In genomic region chr12:26400627-26401026, GRCh38 we compare ENCODE assay signal across 33 cellular contexts.
"Had no signal": no experiment of that assay in that cellular context is flagged by ENCODE, and none has a peak within 500 bp of the region (broad histone marks: within the 10 kb centered on the region; RNA-seq: fewer than 3 reads in every experiment).

No MANE protein-coding gene starts in this region.

- H3K27ac ChIP-seq: adrenal gland, ascending aorta, body of pancreas, brain microvascular endothelial cell, breast epithelium, cardiac muscle cell had no signal

- H3K4me3 ChIP-seq: adrenal gland, ascending aorta, body of pancreas, breast epithelium, cardiac muscle cell had no signal

- ATAC-seq: activated naive CD4-positive, alpha-beta T cell treated with anti-CD3 and anti-CD28 coated beads, Interleukin-2, amount 50 U/mL, for 72 hours; activated naive CD8-positive, alpha-beta T cell treated with anti-CD3 and anti-CD28 coated beads, Interleukin-2, amount 50 U/mL, for 24 hours; activated T-cell treated with anti-CD3 and anti-CD28 coated beads, Interleukin-2, amount 50 U/mL, for 4 hours; activated T-cell treated with anti-CD3 and anti-CD28 coated beads, Interleukin-2, amount 50 U/mL, for 72 hours; activated T-helper 17 cell treated with anti-CD3 and anti-CD28 coated beads, Interleukin-2, amount 50 U/mL, for 72 hours; body of pancreas had no signal

- DNase-seq: activated effector memory CD4-positive, alpha-beta T cell treated with anti-CD3 and anti-CD28 coated beads, Interleukin-2, amount 50 U/mL, for 16 hours; activated effector memory CD4-positive, alpha-beta T cell treated with Interleukin-2 at 50 U/mL for 16 hours; activated gamma-delta T cell; activated gamma-delta T cell treated with Interleukin-2 at 50 U/mL for 16 hours; activated naive CD4-positive, alpha-beta T cell; activated naive CD4-positive, alpha-beta T cell treated with anti-CD3 and anti-CD28 coated beads for 36 hours; activated naive CD4-positive, alpha-beta T cell treated with anti-CD3 and anti-CD28 coated beads, Interleukin-2, amount 10 ng/mL, durations not matched to agents 7 days and 5 days; activated naive CD4-positive, alpha-beta T cell treated with anti-CD3 and anti-CD28 coated beads, Interleukin-2, amount 50 U/mL, for 16 hours; activated naive CD4-positive, alpha-beta T cell treated with Interleukin-2 at 50 U/mL for 16 hours; activated naive CD8-positive, alpha-beta T cell treated with anti-CD3 and anti-CD28 coated beads for 36 hours; activated naive CD8-positive, alpha-beta T cell treated with anti-CD3 and anti-CD28 coated beads, Interleukin-2, amount 10 ng/mL, durations not matched to agents 7 days and 5 days; activated naive CD8-positive, alpha-beta T cell treated with anti-CD3 and anti-CD28 coated beads, Interleukin-2, amount 50 U/mL, for 24 hours; activated T-cell treated with anti-CD3 and anti-CD28 coated beads, Interleukin-2, amount 50 U/mL, for 24 hours; activated T-cell treated with anti-CD3 and anti-CD28 coated beads, Interleukin-2, amount 50 U/mL, for 4 hours; activated T-cell treated with anti-CD3 and anti-CD28 coated beads, Interleukin-2, amount 50 U/mL, for 48 hours; activated T-cell treated with anti-CD3 and anti-CD28 coated beads, Interleukin-2, amount 50 U/mL, for 72 hours; adrenal gland; amniotic stem cell; amygdala; anterior cingulate cortex; aorta; body of pancreas; brain microvascular endothelial cell; caudate nucleus; central memory CD4-positive, alpha-beta T cell; cerebellar nuclear complex had no signal

- H3K9me3 ChIP-seq: adrenal gland, ascending aorta, body of pancreas, breast epithelium had no signal

- FAIRE-seq: astrocyte, bronchial epithelial cell had no signal

- H3K36me3 ChIP-seq: brain microvascular endothelial cell, breast epithelium, cardiac muscle cell had no signal

- H3K4me1 ChIP-seq: adrenal gland, ascending aorta, body of pancreas, breast epithelium had no signal

- H3K27me3 ChIP-seq: adrenal gland, ascending aorta, body of pancreas, brain microvascular endothelial cell, breast epithelium, cardiac muscle cell had no signal
